ENCODE assay signal across 1 cellular context in the genomic region with DNA sequence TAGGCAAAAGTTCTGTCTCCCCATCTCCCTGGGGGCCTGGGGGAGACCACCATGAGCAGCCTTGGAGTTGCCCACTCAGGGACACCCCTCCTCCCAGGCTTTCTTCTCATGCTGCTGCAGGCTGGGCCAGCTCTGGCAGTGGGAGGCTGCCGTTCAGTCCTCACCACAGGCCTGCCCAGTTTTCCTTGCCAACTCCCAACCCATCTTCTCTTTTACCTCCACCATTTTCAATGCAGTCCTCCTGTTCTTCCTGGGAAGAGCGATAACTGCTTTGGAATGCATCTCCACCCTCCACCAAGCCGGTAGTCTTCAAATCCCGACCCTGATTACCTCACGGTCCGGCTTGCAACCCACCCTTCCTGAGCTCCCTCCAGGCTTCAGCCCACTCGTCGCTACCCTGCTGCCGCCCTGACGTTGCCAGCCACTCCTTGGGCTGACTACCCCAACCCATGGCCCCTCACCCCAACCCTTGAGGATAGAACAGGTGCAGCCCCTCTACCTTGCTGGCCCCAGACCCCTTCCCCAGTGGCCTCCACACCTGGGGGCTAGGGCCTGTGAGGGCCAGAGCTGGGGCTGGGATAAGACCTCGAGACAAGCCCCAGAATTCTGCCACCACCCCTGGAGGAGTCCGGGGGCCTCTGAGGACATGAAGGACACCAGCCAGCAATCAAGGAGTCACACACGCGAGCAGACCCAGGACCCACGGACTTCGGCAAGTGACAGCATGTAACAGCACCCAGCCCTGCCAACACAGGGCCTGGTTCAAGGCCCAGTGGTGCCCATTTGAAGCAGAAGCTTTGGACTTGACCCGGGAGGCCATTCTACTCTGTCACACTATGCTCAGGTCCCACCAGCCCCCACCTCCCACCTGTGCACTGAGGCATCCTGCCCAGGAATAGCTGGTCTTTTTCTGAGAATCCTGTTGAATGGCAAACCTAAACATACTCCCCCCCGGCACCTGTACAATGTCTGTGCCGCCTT.
TF ChIP-seq lines count a peak whose summit lies in the region.

No MANE protein-coding gene starts in this region.

TF ChIP-seq in HCT116, 20 proteins besides CTCF, POLR2A, EP300 and RAD21 (continued from another document):
- TF ChIP-seq REST (IDR thresholded peaks at IDR 0.05; ENCODE audit: low read depth) (no peak), TCF7L2 (IDR thresholded peaks at IDR 0.05; ENCODE audit: borderline replicate concordance, extremely low read depth, insufficient read depth, insufficient read length) (no peak), CEBPB (IDR thresholded peaks at IDR 0.05; ENCODE audit: low read depth) (no peak), ZFX (IDR thresholded peaks at IDR 0.05) (no peak), ZBTB33 (IDR thresholded peaks at IDR 0.05; ENCODE audit: extremely low read depth, insufficient replicate concordance, low read length) (no peak), CBX3 (IDR thresholded peaks at IDR 0.05; ENCODE audit: low read depth) (no peak), POLR2AphosphoS5 (IDR thresholded peaks at IDR 0.05; ENCODE audit: low read depth, low read length) (no peak)
